1 cellular context compared by ENCODE assay signal in the genomic region with DNA sequence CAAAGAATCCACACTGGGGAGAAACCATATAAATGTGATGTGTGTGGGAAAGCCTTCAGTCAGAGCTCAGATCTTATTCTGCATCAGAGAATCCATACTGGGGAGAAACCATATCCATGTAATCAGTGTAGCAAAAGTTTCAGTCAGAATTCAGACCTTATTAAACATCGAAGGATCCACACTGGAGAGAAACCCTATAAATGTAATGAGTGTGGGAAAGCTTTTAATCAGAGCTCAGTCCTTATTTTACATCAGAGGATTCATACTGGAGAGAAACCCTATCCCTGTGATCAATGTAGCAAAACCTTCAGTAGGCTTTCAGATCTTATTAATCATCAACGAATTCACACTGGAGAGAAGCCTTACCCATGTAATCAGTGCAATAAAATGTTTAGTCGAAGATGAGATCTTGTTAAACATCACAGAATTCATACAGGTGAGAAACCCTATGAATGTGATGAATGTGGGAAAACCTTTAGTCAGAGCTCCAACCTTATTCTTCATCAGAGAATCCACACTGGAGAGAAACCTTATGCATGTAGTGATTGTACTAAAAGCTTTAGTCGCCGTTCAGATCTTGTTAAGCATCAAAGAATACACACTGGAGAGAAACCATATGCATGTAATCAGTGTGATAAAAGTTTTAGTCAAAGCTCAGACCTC.
A peak's percentile ranks its signal among the peaks of the same experiment; 100 is the strongest.
TF ChIP-seq lines count a peak whose summit lies in the region.

No MANE protein-coding gene starts in this region.

TF ChIP-seq in GM12878, 131 proteins besides CTCF, POLR2A, EP300 and RAD21:
- TF ChIP-seq MTA2 (IDR thresholded peaks at IDR 0.05; ENCODE audit: low read depth) (no peak), ZNF274 (IDR thresholded peaks at IDR 0.05; ENCODE audit: insufficient read depth, insufficient read length) (peak; percentile 83), IKZF2 (IDR thresholded peaks at IDR 0.05) (no peak), KLF5 (IDR thresholded peaks at IDR 0.05; ENCODE audit: partially characterized antibody) (peak; percentile 51), SPI1 (IDR thresholded peaks at IDR 0.05; ENCODE audit: borderline replicate concordance, insufficient read depth, low read depth, low read length) (no peak), SMAD5 (IDR thresholded peaks at IDR 0.05; ENCODE audit: low read depth) (no peak), IKZF1 (conservative IDR thresholded peaks at IDR 0.05) (no peak), LARP7 (IDR thresholded peaks at IDR 0.05) (no peak), RUNX3 (IDR thresholded peaks at IDR 0.05; ENCODE audit: low read length) (no peak), CREB1 (IDR thresholded peaks at IDR 0.05; ENCODE audit: low read depth) (no peak), CBX5 (IDR thresholded peaks at IDR 0.05; ENCODE audit: low read depth) (peak; percentile 68; the same call in 1 of the 2 replicates)
- TF ChIP-seq, protein P1, sequence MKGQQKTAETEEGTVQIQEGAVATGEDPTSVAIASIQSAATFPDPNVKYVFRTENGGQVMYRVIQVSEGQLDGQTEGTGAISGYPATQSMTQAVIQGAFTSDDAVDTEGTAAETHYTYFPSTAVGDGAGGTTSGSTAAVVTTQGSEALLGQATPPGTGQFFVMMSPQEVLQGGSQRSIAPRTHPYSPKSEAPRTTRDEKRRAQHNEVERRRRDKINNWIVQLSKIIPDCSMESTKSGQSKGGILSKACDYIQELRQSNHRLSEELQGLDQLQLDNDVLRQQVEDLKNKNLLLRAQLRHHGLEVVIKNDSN (IDR thresholded peaks at IDR 0.05; ENCODE audit: borderline replicate concordance, extremely low read length, insufficient read depth, low read depth, low read length), result no peak
- TF ChIP-seq, protein P2, sequence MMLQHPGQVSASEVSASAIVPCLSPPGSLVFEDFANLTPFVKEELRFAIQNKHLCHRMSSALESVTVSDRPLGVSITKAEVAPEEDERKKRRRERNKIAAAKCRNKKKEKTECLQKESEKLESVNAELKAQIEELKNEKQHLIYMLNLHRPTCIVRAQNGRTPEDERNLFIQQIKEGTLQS (IDR thresholded peaks at IDR 0.05; ENCODE audit: borderline replicate concordance, extremely low read depth, low read depth, low read length), result no peak
- TF ChIP-seq, protein P3, sequence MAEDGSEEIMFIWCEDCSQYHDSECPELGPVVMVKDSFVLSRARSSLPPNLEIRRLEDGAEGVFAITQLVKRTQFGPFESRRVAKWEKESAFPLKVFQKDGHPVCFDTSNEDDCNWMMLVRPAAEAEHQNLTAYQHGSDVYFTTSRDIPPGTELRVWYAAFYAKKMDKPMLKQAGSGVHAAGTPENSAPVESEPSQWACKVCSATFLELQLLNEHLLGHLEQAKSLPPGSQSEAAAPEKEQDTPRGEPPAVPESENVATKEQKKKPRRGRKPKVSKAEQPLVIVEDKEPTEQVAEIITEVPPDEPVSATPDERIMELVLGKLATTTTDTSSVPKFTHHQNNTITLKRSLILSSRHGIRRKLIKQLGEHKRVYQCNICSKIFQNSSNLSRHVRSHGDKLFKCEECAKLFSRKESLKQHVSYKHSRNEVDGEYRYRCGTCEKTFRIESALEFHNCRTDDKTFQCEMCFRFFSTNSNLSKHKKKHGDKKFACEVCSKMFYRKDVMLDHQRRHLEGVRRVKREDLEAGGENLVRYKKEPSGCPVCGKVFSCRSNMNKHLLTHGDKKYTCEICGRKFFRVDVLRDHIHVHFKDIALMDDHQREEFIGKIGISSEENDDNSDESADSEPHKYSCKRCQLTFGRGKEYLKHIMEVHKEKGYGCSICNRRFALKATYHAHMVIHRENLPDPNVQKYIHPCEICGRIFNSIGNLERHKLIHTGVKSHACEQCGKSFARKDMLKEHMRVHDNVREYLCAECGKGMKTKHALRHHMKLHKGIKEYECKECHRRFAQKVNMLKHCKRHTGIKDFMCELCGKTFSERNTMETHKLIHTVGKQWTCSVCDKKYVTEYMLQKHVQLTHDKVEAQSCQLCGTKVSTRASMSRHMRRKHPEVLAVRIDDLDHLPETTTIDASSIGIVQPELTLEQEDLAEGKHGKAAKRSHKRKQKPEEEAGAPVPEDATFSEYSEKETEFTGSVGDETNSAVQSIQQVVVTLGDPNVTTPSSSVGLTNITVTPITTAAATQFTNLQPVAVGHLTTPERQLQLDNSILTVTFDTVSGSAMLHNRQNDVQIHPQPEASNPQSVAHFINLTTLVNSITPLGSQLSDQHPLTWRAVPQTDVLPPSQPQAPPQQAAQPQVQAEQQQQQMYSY (CRISPR knock-in tag; IDR thresholded peaks at IDR 0.05), result no peak
